In genomic region chr12:53492830-53493609, GRCh38 we compare ENCODE assay signal across 8 cellular contexts. TPM values are rescaled to one million over a fixed set of nuclear protein-coding genes. Genes with fewer than 3 reads are reported as not detected.
DNase-seq lines count a peak whose midpoint lies in the region; ATAC-seq and TF ChIP-seq lines count a peak whose summit lies in the region.

No MANE protein-coding gene starts in this region.

- TF ChIP-seq POLR2A in GM19099 (IDR thresholded peaks at IDR 0.05; ENCODE audit: extremely low read depth, insufficient read length, low read depth), result peak; percentile 84

- DNase-seq in AG20443 (ENCODE audit: low spot score), result peak; percentile 92
- peak; percentile 79 for DNase-seq in NCI-H510A treated with DMSO at 0.1 percent for 48 hours (lab: John Stamatoyannopoulos, UW)
- peak; percentile 82 for DNase-seq in activated CD4-positive, alpha-beta T cell treated with anti-CD3 and anti-CD28 coated beads, Interleukin-2, amount 50 U/mL, for 1 hour
- peak; percentile 69 for DNase-seq in cortex of kidney (lab: John Stamatoyannopoulos, UW)
- DNase-seq in left lung, result peak; percentile 97 to 99
- DNase-seq in stimulated activated CD4-positive, alpha-beta T cell treated with anti-CD3 and anti-CD28 coated beads, Interleukin-2, amount 100 ng/mL, for 24 hours, result peak; percentile 89 to 90

- H3K4me3 ChIP-seq in left lung, result peak overlapping the region; percentile 39 to 52

- peak overlapping the region; percentile 82 to 86 for H3K27ac ChIP-seq in left lung

- H3K9me3 ChIP-seq in left lung, result no peaks in the 10 kb centered on the region

- ATAC-seq in HG03378 (IDR thresholded peaks at IDR 0.05; ENCODE audit: unreplicated experiment) (peak; percentile 55), left lung (peak; percentile 96)

- no peaks in the 10 kb centered on the region for H3K27me3 ChIP-seq in left lung

- H3K4me1 ChIP-seq in left lung, result peaks cover 25 to 40% of the 10 kb centered on the region in 2 donors

- TF ChIP-seq CTCF in left lung (IDR thresholded peaks at IDR 0.05), result no peak

- intact Hi-C loops in left lung (cut with DNase I), result no loop called here

- H3K36me3 ChIP-seq in left lung, result no peaks in the 10 kb centered on the region

RNA-seq across cellular contexts. Expression of gene MAP3K12, which starts 6.2 kb away (rescaled TPM):
- total RNA-seq in left lung, result 10 to 100 TPM; 19.9 to 24.2 TPM

RNA-seq across cellular contexts. Expression of gene TARBP2, which starts 8.1 kb away (rescaled TPM):
- 10 to 100 TPM; 35.6 to 39.9 TPM for total RNA-seq in left lung

RNA-seq across cellular contexts. Expression of gene NPFF, which starts 14.3 kb away (rescaled TPM):
- not detected for total RNA-seq in left lung

RNA-seq across cellular contexts. Expression of gene PCBP2, which starts 41.1 kb away (rescaled TPM):
- 100 to 1,000 TPM; 634 to 679 TPM for total RNA-seq in left lung

RNA-seq across cellular contexts. Expression of gene PRR13, which starts 51.5 kb away (rescaled TPM):
- total RNA-seq in left lung, result 100 to 1,000 TPM; 146 to 155 TPM

Comparison
In these comparisons a context has a peak if more than half of its experiments do, and no peak if none do; other contexts are left out.
1. Peak in every context shown above with its lines: DNase-seq, ATAC-seq, H3K4me3 ChIP-seq and H3K27ac ChIP-seq.